In the genomic region with DNA sequence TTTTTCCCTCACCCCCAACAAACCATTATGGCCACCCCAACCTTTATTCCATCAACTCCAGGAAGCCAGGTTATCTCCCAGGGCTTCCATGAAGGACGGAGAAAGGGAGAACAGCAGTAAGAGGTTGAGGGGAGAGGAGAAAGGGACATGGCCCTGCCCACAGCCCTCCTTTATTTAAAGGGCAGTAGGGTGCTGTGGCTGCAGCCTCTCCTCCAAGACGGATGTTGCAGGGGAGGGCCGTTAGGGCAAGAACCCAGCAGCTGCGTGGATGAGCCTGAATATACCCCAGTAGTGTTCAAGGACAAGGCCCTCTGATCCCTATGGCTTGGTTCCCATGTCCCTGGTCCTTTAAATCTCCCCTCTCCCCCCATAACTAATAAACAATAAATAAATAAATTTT, we compare ENCODE assay signal across 23 cellular contexts. TPM values are rescaled to one million over a fixed set of nuclear protein-coding genes. Genes with fewer than 3 reads are reported as not detected.
DNase-seq lines count a peak whose midpoint lies in the region; ATAC-seq and TF ChIP-seq lines count a peak whose summit lies in the region.
"Had no signal": no experiment of that assay in that cellular context is flagged by ENCODE, and none has a peak within 500 bp of the region (broad histone marks: within the 10 kb centered on the region; RNA-seq: fewer than 3 reads in every experiment).

No MANE protein-coding gene starts in this region.

- DNase-seq in T-helper 2 cell treated with Interferon-gamma antibody and Interleukin-4, amounts not matched to agents 5 μg/mL and 100 μg/mL, for 36 hours (ENCODE audit: low spot score): no peak
- DNase-seq in T-helper 2 cell: no peak
- DNase-seq in MG63: no peak
- DNase-seq: 8988T; activated CD8-positive, alpha-beta memory T cell treated with anti-CD3 and anti-CD28 coated beads, Interleukin-2, amount 50 U/mL, for 48 hours; dermis blood vessel endothelial cell; H7; NCI-H1930; NCI-H526; stimulated activated CD4-positive, alpha-beta T cell treated with anti-CD3 and anti-CD28 coated beads, Interleukin-4, amount 100 ng/mL, for 4 hours; stimulated activated naive CD4-positive, alpha-beta T cell had no signal

- H3K9ac ChIP-seq in KMS-11: peak overlapping the region; percentile 5; the same call in 1 of the 2 replicates

- H3K27ac Mint-ChIP-seq in T-helper 2 cell treated with Interferon-gamma antibody and Interleukin-4, amounts not matched to agents 5 μg/mL and 100 μg/mL, for 36 hours: peak overlapping the region; percentile 93
- peak overlapping the region; percentile 91 for H3K27ac Mint-ChIP-seq in activated naive CD8-positive, alpha-beta T cell

- H3K4me3 ChIP-seq in KMS-11 (IDR thresholded peaks at IDR 0.05; ENCODE audit: insufficient read depth, low read depth, low read length) (peak overlapping the region; percentile 77), neutrophil (ENCODE audit: low read depth in 1 of 2, low read length in 1 of 2) (no peak overlapping the region), MG63 (no peak overlapping the region)
- H3K4me3 ChIP-seq: ascending aorta, hepatocyte, right atrium auricular region had no signal

- H3K27ac ChIP-seq in KMS-11: peak overlapping the region; percentile 68
- peak overlapping the region; percentile 83 for H3K27ac ChIP-seq in neutrophil
- H3K27ac ChIP-seq: right atrium auricular region had no signal

- ATAC-seq in HG03442 (IDR thresholded peaks at IDR 0.05; ENCODE audit: unreplicated experiment) (no peak), HG02938 (IDR thresholded peaks at IDR 0.05; ENCODE audit: unreplicated experiment) (no peak)
- ATAC-seq: left lobe of liver had no signal

- H3K27me3 ChIP-seq in KMS-11 (ENCODE audit: insufficient read depth, low read depth) (no peaks in the 10 kb centered on the region), neutrophil (no peaks in the 10 kb centered on the region), MG63 (no peaks in the 10 kb centered on the region)
- H3K27me3 ChIP-seq: ascending aorta, hepatocyte, right atrium auricular region had no signal

- H3K4me3 Mint-ChIP-seq in T-helper 2 cell treated with Interferon-gamma antibody and Interleukin-4, amounts not matched to agents 5 μg/mL and 100 μg/mL, for 36 hours: peak overlapping the region; percentile 77
- H3K4me3 Mint-ChIP-seq in activated naive CD8-positive, alpha-beta T cell: peak overlapping the region; percentile 72
- H3K4me3 Mint-ChIP-seq: neural crest cell had no signal

- H3K9me3 Mint-ChIP-seq in T-helper 2 cell treated with Interferon-gamma antibody and Interleukin-4, amounts not matched to agents 5 μg/mL and 100 μg/mL, for 36 hours: no peaks in the 10 kb centered on the region
- no peaks in the 10 kb centered on the region for H3K9me3 Mint-ChIP-seq in activated naive CD8-positive, alpha-beta T cell (ENCODE audit: low read depth)
- H3K9me3 Mint-ChIP-seq: neural crest cell had no signal

- H4K20me1 ChIP-seq in KMS-11 (ENCODE audit: insufficient read depth): no peaks in the 10 kb centered on the region

- no peaks in the 10 kb centered on the region for H3K27me3 Mint-ChIP-seq in T-helper 2 cell treated with Interferon-gamma antibody and Interleukin-4, amounts not matched to agents 5 μg/mL and 100 μg/mL, for 36 hours (ENCODE audit: low read depth)
- H3K27me3 Mint-ChIP-seq in activated naive CD8-positive, alpha-beta T cell: no peaks in the 10 kb centered on the region

- H3K36me3 Mint-ChIP-seq in T-helper 2 cell treated with Interferon-gamma antibody and Interleukin-4, amounts not matched to agents 5 μg/mL and 100 μg/mL, for 36 hours (ENCODE audit: low read depth): peaks cover 60% of the 10 kb centered on the region
- H3K36me3 Mint-ChIP-seq in activated naive CD8-positive, alpha-beta T cell: peaks cover 3% of the 10 kb centered on the region

- H3K36me3 ChIP-seq in KMS-11 (ENCODE audit: insufficient read depth) (peaks cover 38% of the 10 kb centered on the region; the same call in 1 of the 2 replicates), neutrophil (peaks cover 78% of the 10 kb centered on the region), MG63 (peaks cover 63% of the 10 kb centered on the region)

- H3K4me1 ChIP-seq in KMS-11 (ENCODE audit: low read depth, poor library complexity, severe bottlenecking) (peaks cover 89% of the 10 kb centered on the region), neutrophil (ENCODE audit: control insufficient read depth in 1 of 2, insufficient read depth in 1 of 2, low read depth in 1 of 2, low read length in 1 of 2) (peaks cover 39 to 40% of the 10 kb centered on the region in 2 experiments)
- H3K4me1 ChIP-seq: ascending aorta had no signal

- TF ChIP-seq CTCF in KMS-11 (conservative IDR thresholded peaks at IDR 0.05; ENCODE audit: low read depth, low read length) (no peak), neutrophil (IDR thresholded peaks at IDR 0.05) (no peak)

- peaks cover 19% of the 10 kb centered on the region; the same call in 1 of the 2 replicates for H3K79me2 ChIP-seq in KMS-11 (ENCODE audit: insufficient read depth, low read depth)
- H3K79me2 ChIP-seq: hepatocyte had no signal

- H3K4me2 ChIP-seq in KMS-11: peak overlapping the region; percentile 83
- H3K4me2 ChIP-seq: hepatocyte had no signal

- peaks cover 9% of the 10 kb centered on the region for H3K9me3 ChIP-seq in neutrophil
- no peaks in the 10 kb centered on the region for H3K9me3 ChIP-seq in MG63
- H3K9me3 ChIP-seq: ascending aorta, right atrium auricular region had no signal

- peaks cover 21% of the 10 kb centered on the region for H3K4me1 Mint-ChIP-seq in T-helper 2 cell treated with Interferon-gamma antibody and Interleukin-4, amounts not matched to agents 5 μg/mL and 100 μg/mL, for 36 hours (ENCODE audit: low read depth)
- peaks cover 45% of the 10 kb centered on the region for H3K4me1 Mint-ChIP-seq in activated naive CD8-positive, alpha-beta T cell (ENCODE audit: low read depth)

- H2AFZ ChIP-seq in KMS-11 (ENCODE audit: low read depth): no peak overlapping the region
- H2AFZ ChIP-seq: hepatocyte had no signal

RNA-seq across cellular contexts. Expression of gene RXFP4, which starts 5.9 kb away (rescaled TPM):
- not detected in 2 replicates for total RNA-seq in MG63 (2014; rRNA removed; shearing (Covaris generic); ENCODE audit: low replicate concordance)
- total RNA-seq: ascending aorta, dermis blood vessel endothelial cell, fibroblast of lung, H7, left lobe of liver, LHCN-M2, neural crest cell, right atrium auricular region had no signal

RNA-seq across cellular contexts. Expression of gene KHDC4, which starts 13.1 kb away (rescaled TPM):
- total RNA-seq in MG63 (2014; rRNA removed; shearing (Covaris generic); ENCODE audit: low replicate concordance): 26.0 and 32.1 TPM in 2 replicates

RNA-seq across cellular contexts. Expression of gene ARHGEF2, which starts 31.1 kb away (rescaled TPM):
- total RNA-seq in MG63 (2014; rRNA removed; shearing (Covaris generic); ENCODE audit: low replicate concordance): 38.7 and 70.6 TPM in 2 replicates

RNA-seq across cellular contexts. Expression of gene RIT1, which starts 36.1 kb away (rescaled TPM):
- total RNA-seq in MG63 (2014; rRNA removed; shearing (Covaris generic); ENCODE audit: low replicate concordance): 43.4 and 54.6 TPM in 2 replicates
